8 cellular contexts compared by ENCODE assay signal in the genomic region with DNA sequence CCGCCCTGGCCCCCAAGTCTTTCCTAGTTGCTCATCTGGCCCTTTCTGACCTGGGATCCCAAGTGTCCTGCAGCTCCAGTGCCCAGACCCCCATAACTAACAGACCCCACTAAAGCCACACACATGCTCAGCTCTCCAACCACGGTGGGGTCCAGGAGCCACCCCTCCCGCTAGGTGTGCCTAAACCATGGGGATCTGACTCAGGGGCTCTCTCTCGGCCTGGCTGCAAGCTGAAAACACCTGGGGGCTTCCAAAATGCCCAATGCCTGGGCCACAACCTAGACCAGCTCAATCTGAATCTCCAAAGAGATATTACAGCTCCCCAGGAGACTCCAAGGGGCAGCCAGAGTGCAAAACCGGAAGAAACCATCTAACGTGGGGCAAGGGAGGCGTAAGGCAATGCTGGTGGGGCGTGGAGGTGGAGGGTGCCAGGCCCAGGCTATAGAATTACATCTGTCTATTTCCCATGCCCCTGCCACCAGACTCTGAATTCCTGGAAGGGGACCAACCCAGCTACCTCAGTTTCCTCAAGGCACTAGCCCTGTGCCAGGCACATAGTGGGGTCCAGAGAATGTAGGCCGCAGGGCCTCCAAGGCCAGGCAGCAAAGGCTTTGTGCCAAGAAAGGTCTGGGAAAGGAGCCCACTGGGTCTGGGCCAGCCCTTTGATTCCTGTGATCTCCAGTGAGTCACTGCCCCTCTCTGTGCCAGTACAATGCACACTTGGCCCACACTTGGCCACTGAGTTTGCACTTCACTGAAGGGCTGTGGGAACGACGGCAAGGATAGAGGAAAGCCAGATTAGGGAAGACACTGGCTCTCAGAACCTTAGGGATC. TPM values are rescaled to one million over a fixed set of nuclear protein-coding genes. Genes with fewer than 3 reads are reported as not detected.
A peak's percentile ranks its signal among the peaks of the same experiment; 100 is the strongest.
DNase-seq lines count a peak whose midpoint lies in the region; ATAC-seq, FAIRE-seq and TF ChIP-seq lines count a peak whose summit lies in the region.

No MANE protein-coding gene starts in this region.

- H3K36me3 Mint-ChIP-seq in activated B cell treated with CpG ODN at 0.5 μM for 24 hours (ENCODE audit: low read depth): peaks cover 59% of the 10 kb centered on the region
- peaks cover 57% of the 10 kb centered on the region for H3K36me3 Mint-ChIP-seq in CD8-positive, alpha-beta T cell

- TF ChIP-seq CTCF in DOHH2 (IDR thresholded peaks at IDR 0.05; ENCODE audit: low read depth, low read length, poor library complexity, severe bottlenecking): no peak
- no peak for TF ChIP-seq CTCF in activated B cell treated with CpG ODN at 0.5 μM for 24 hours (IDR thresholded peaks at IDR 0.05)
- TF ChIP-seq CTCF in gastroesophageal sphincter (IDR thresholded peaks at IDR 0.05): no peak
- no peak for TF ChIP-seq CTCF in psoas muscle (IDR thresholded peaks at IDR 0.05)
- TF ChIP-seq CTCF in CD8-positive, alpha-beta T cell (IDR thresholded peaks at IDR 0.05): no peak
- no peak for TF ChIP-seq CTCF in D721Med (IDR thresholded peaks at IDR 0.05; ENCODE audit: insufficient read depth, missing control alignments)

- TF ChIP-seq EP300 in gastroesophageal sphincter (IDR thresholded peaks at IDR 0.05): no peak

- H3K27me3 ChIP-seq in DOHH2 (ENCODE audit: control insufficient read depth, low read length) (no peaks in the 10 kb centered on the region), gastroesophageal sphincter (no peaks in the 10 kb centered on the region), psoas muscle (ENCODE audit: insufficient read depth in 3 of 3, low read length in 2 of 3) (no peaks in the 10 kb centered on the region)
- H3K27me3 ChIP-seq in CD8-positive, alpha-beta T cell (ENCODE audit: insufficient read depth, low read length): no peaks in the 10 kb centered on the region

- no peak for FAIRE-seq in D721Med (lab: Jason Lieb, UNC)

- peaks cover 70% of the 10 kb centered on the region for H3K36me3 ChIP-seq in DOHH2 (ENCODE audit: control insufficient read depth, low read length)
- peaks cover 0 to 52% of the 10 kb centered on the region in 2 donors for H3K36me3 ChIP-seq in gastroesophageal sphincter
- H3K36me3 ChIP-seq in psoas muscle (ENCODE audit: insufficient read depth in 1 of 2, low read depth in 1 of 2): peaks cover 0 to 44% of the 10 kb centered on the region in 2 donors
- H3K36me3 ChIP-seq in CD8-positive, alpha-beta T cell (ENCODE audit: insufficient read depth, low read length): peaks cover 29% of the 10 kb centered on the region

- peaks cover 62% of the 10 kb centered on the region for H3K79me2 ChIP-seq in DOHH2 (ENCODE audit: control insufficient read depth, low read length)

- peaks cover 65% of the 10 kb centered on the region for H3K4me1 Mint-ChIP-seq in activated B cell treated with CpG ODN at 0.5 μM for 24 hours
- peaks cover 29% of the 10 kb centered on the region for H3K4me1 Mint-ChIP-seq in CD8-positive, alpha-beta T cell (ENCODE audit: low read depth)

- H3F3A ChIP-seq in DOHH2 (ENCODE audit: control insufficient read depth, insufficient read depth): peaks cover 29% of the 10 kb centered on the region

- H3K9me3 ChIP-seq in DOHH2 (ENCODE audit: control insufficient read depth, insufficient read depth, low read length): no peaks in the 10 kb centered on the region
- H3K9me3 ChIP-seq in gastroesophageal sphincter: no peaks in the 10 kb centered on the region
- no peaks in the 10 kb centered on the region for H3K9me3 ChIP-seq in psoas muscle
- H3K9me3 ChIP-seq in CD8-positive, alpha-beta T cell (ENCODE audit: low read length): no peaks in the 10 kb centered on the region

- no peaks in the 10 kb centered on the region for H3K27me3 Mint-ChIP-seq in activated B cell treated with CpG ODN at 0.5 μM for 24 hours
- no peaks in the 10 kb centered on the region for H3K27me3 Mint-ChIP-seq in CD8-positive, alpha-beta T cell (ENCODE audit: low read depth)

- CTCF ChIA-PET in activated B cell treated with CpG ODN at 0.5 μM for 24 hours (lab: Charles Lee): no interaction called here
- CTCF ChIA-PET in CD8-positive, alpha-beta T cell (lab: Charles Lee): no interaction called here

- intact Hi-C loops in activated B cell treated with CpG ODN at 0.5 μM for 24 hours (cut with micrococcal nuclease): no loop called here
- intact Hi-C loops in psoas muscle (cut with DNase I): no loop called here
- intact Hi-C loops in CD8-positive, alpha-beta T cell (cut with DNase I, micrococcal nuclease): loop anchor here in 1 of 2 experiments (5.0 to 10.0 kb wide), 2 partner anchors 573 to 1105 kb away; a partner anchor contains a TSS

- H3K4me2 ChIP-seq in DOHH2 (ENCODE audit: low read length): peak overlapping the region; percentile 78

- peak overlapping the region; percentile 57 for H3K4me3 ChIP-seq in DOHH2 (ENCODE audit: low read length)
- H3K4me3 ChIP-seq in gastroesophageal sphincter: no peak overlapping the region
- no peak overlapping the region for H3K4me3 ChIP-seq in psoas muscle
- no peak overlapping the region for H3K4me3 ChIP-seq in CD8-positive, alpha-beta T cell (ENCODE audit: low read depth, low read length)

- POLR2A ChIA-PET in activated B cell treated with CpG ODN at 0.5 μM for 24 hours (lab: Charles Lee): interaction anchor here (0.8 to 1.1 kb wide), 2 partner anchors 17 to 19 kb away, joined by 3 to 5 read pairs; a partner anchor contains a TSS
- POLR2A ChIA-PET in CD8-positive, alpha-beta T cell (lab: Charles Lee): no interaction called here

- H3K4me3 Mint-ChIP-seq in activated B cell treated with CpG ODN at 0.5 μM for 24 hours: no peak overlapping the region
- no peak overlapping the region for H3K4me3 Mint-ChIP-seq in CD8-positive, alpha-beta T cell

- H3K27ac ChIP-seq in DOHH2 (ENCODE audit: low read depth, low read length) (peak overlapping the region; percentile 93), gastroesophageal sphincter (peak overlapping the region in 3 of 4 donors; percentile 87 to 100 (median 94)), psoas muscle (peak overlapping the region; percentile 97)
- no peak overlapping the region for H3K27ac ChIP-seq in CD8-positive, alpha-beta T cell (ENCODE audit: low read depth, low read length)

- H3K9me2 ChIP-seq in DOHH2 (replicated peaks; ENCODE audit: control insufficient read depth, low read length): no peaks in the 10 kb centered on the region

- DNase-seq in activated B cell treated with CpG ODN at 0.5 μM for 24 hours (no peak), psoas muscle (peak; percentile 89 to 92), DMS53 treated with DMSO at 0.1 percent for 48 hours (lab: John Stamatoyannopoulos, UW; ENCODE audit: unreplicated experiment) (no peak), SW 1271 (lab: John Stamatoyannopoulos, UW) (no peak), D721Med (ENCODE audit: insufficient read length, low spot score) (no peak)
- no peak for DNase-seq in CD8-positive, alpha-beta T cell

- 42 to 83% methylated on average over 1 to 4 of the region's 11 CpGs for WGBS in gastroesophageal sphincter (ENCODE audit: low coverage in 1 of 2), 2 donors
- 35 to 56% (median 45%) methylated on average over 11 of the region's 11 CpGs for WGBS in psoas muscle, 3 donors

- H3K9me3 Mint-ChIP-seq in activated B cell treated with CpG ODN at 0.5 μM for 24 hours: no peaks in the 10 kb centered on the region
- H3K9me3 Mint-ChIP-seq in CD8-positive, alpha-beta T cell: no peaks in the 10 kb centered on the region

- no peak for ATAC-seq in activated B cell treated with CpG ODN at 0.5 μM for 24 hours (ENCODE audit: low read depth)
- peak; percentile 56 for ATAC-seq in gastroesophageal sphincter
- peak; percentile 70 to 75 (median 74) for ATAC-seq in psoas muscle
- ATAC-seq in CD8-positive, alpha-beta T cell: no peak

- H4K20me1 ChIP-seq in DOHH2 (ENCODE audit: control insufficient read depth, insufficient read depth, low read depth, low read length): no peaks in the 10 kb centered on the region

- no peak for TF ChIP-seq POLR2A in gastroesophageal sphincter (IDR thresholded peaks at IDR 0.05)

- H3K4me1 ChIP-seq in DOHH2 (ENCODE audit: control insufficient read depth, low read length) (peaks cover 84% of the 10 kb centered on the region), gastroesophageal sphincter (peaks cover 3 to 51% (median 39%) of the 10 kb centered on the region in 3 donors), psoas muscle (peaks cover 44% of the 10 kb centered on the region)
- peaks cover 32% of the 10 kb centered on the region for H3K4me1 ChIP-seq in CD8-positive, alpha-beta T cell (ENCODE audit: insufficient read depth, low read length)

- peak overlapping the region; percentile 35 for H3K27ac Mint-ChIP-seq in activated B cell treated with CpG ODN at 0.5 μM for 24 hours
- no peak overlapping the region for H3K27ac Mint-ChIP-seq in CD8-positive, alpha-beta T cell

RNA-seq across cellular contexts. Expression of a gene that starts 3.3 kb away (rescaled TPM):
- 87.8 and 88.0 TPM in 2 replicates for total RNA-seq in activated B cell treated with CpG ODN at 0.5 μM for 24 hours
- total RNA-seq in gastroesophageal sphincter: 10 to 100 TPM; 43.1 to 68.1 (median 54.3) TPM
- total RNA-seq in psoas muscle: 10 to 100 TPM; 38.9 to 65.0 (median 49.6) TPM
- 10 to 100 TPM; 31.0 to 61.8 (median 55.6) TPM for polyA plus RNA-seq in psoas muscle
- total RNA-seq in CD8-positive, alpha-beta T cell: 10 to 100 TPM; 35.4 to 35.9 TPM

RNA-seq across cellular contexts. Expression of a gene that starts 18.5 kb away (rescaled TPM):
- total RNA-seq in activated B cell treated with CpG ODN at 0.5 μM for 24 hours (46.3 and 50.2 TPM in 2 replicates), gastroesophageal sphincter (10 to 100 TPM; 17.1 to 40.9 (median 20.4) TPM), psoas muscle (10 to 100 TPM; 30.1 to 50.0 (median 34.1) TPM)
- 10 to 100 TPM; 24.5 to 45.0 (median 26.4) TPM for polyA plus RNA-seq in psoas muscle
- 10 to 100 TPM; 12.3 to 13.8 TPM for total RNA-seq in CD8-positive, alpha-beta T cell

RNA-seq across cellular contexts. Expression of a gene that starts 22.8 kb away (rescaled TPM):
- not detected in 2 replicates for total RNA-seq in activated B cell treated with CpG ODN at 0.5 μM for 24 hours
- total RNA-seq in gastroesophageal sphincter: not detected
- total RNA-seq in psoas muscle: 1,000 to 10,000 TPM; 1,414 to 6,743 (median 2,777) TPM
- polyA plus RNA-seq in psoas muscle: 1,000 to 10,000 TPM in 2 of 3 donors, 100 to 1,000 TPM in 1; 636 to 4,264 (median 2,548) TPM
- 1 to 10 TPM; 3.0 to 3.1 TPM for total RNA-seq in CD8-positive, alpha-beta T cell

RNA-seq across cellular contexts. Expression of a gene that starts 30.6 kb away (rescaled TPM):
- total RNA-seq in activated B cell treated with CpG ODN at 0.5 μM for 24 hours: 192 and 199 TPM in 2 replicates
- 1 to 10 TPM in 2 of 4 donors, under 1 TPM in 2; 0.59 to 2.2 (median 1.2) TPM for total RNA-seq in gastroesophageal sphincter
- 1 to 10 TPM in 2 of 4 donors, under 1 TPM in 2; 0.34 to 1.8 (median 0.90) TPM for total RNA-seq in psoas muscle
- under 1 TPM; 0.22 to 0.51 (median 0.28) TPM for polyA plus RNA-seq in psoas muscle
- total RNA-seq in CD8-positive, alpha-beta T cell: 100 to 1,000 TPM; 147 to 150 TPM

RNA-seq across cellular contexts. Expression of a gene that starts 43.4 kb away (rescaled TPM):
- total RNA-seq in activated B cell treated with CpG ODN at 0.5 μM for 24 hours (11.7 and 13.0 TPM in 2 replicates), gastroesophageal sphincter (10 to 100 TPM in 3 of 4 donors, 1 to 10 TPM in 1; 7.9 to 17.5 (median 12.2) TPM), psoas muscle (1 to 10 TPM; 2.8 to 7.8 (median 5.6) TPM)
- polyA plus RNA-seq in psoas muscle: 1 to 10 TPM; 2.3 to 7.4 (median 3.2) TPM
- total RNA-seq in CD8-positive, alpha-beta T cell: 1 to 10 TPM; 2.3 to 2.4 TPM

Comparison
In these comparisons a context has a peak if more than half of its experiments do, and no peak if none do; other contexts are left out.
1. ATAC-seq: peak in gastroesophageal sphincter (single experiment) and psoas muscle (4 of 4); none in activated B cell treated with CpG ODN at 0.5 μM for 24 hours (single experiment) and CD8-positive, alpha-beta T cell (single experiment).
2. DNase-seq: peak in psoas muscle (2 of 2); none in activated B cell treated with CpG ODN at 0.5 μM for 24 hours (single experiment), CD8-positive, alpha-beta T cell (0 of 7), DMS53 treated with DMSO at 0.1 percent for 48 hours (single experiment), SW 1271 (0 of 2) and D721Med (single experiment).
3. RNA of a gene that starts 22.8 kb away (total RNA-seq): 1,414 to 6,743 TPM in psoas muscle; 3.0 to 3.1 TPM in CD8-positive, alpha-beta T cell, not detected in activated B cell treated with CpG ODN at 0.5 μM for 24 hours and not detected in gastroesophageal sphincter; every median in the first group is over 100 times any median in the second.